Comparison of ENCODE assay signal across 9 cellular contexts in the genomic region with DNA sequence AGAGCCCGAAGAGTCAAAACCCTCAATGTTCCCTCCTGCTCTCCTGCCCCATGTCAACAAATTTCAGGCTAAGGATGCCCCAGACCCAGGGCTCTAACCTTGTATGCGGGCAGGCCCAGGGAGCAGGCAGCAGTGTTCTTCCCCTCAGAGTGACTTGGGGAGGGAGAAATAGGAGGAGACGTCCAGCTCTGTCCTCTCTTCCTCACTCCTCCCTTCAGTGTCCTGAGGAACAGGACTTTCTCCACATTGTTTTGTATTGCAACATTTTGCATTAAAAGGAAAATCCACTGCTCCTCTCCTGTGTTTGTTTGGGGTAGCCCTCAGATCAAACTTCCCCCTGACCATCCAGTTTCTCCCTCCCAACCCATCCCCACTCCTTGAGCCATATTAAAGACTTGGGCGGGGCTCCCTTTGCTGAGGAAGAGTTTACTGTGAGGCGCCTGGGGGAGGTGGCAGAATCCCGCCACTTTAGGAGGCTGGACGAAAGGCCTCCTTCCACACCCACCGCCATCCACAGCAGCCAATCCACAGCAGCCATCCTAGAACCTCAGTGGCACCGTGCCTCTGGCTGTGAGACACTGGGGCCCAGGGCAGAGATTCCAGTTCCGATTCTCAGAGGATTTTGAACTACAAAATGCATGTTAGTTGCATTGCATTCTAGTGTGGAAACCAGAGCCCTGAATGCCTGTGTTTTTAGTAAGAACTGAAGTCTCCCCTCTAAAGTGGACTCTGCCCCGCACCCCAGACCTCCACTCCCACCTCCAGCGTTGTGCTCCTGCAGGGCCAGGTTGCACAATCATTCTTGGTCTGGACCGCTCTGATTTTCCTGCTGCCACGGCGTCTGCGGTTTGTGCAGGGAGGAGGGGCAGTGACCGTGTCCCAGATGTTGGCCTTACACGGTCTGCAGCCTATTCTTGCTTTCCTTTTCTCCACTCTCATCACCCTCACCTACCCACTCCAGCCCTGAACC. TPM values are rescaled to one million over a fixed set of nuclear protein-coding genes. Genes with fewer than 3 reads are reported as not detected.
DNase-seq lines count a peak whose midpoint lies in the region; ATAC-seq and TF ChIP-seq lines count a peak whose summit lies in the region.
"Had no signal": no experiment of that assay in that cellular context is flagged by ENCODE, and none has a peak within 500 bp of the region (broad histone marks: within the 10 kb centered on the region; RNA-seq: fewer than 3 reads in every experiment).

No MANE protein-coding gene starts in this region.

- H3K27ac ChIP-seq in SK-N-SH (ENCODE audit: low read depth in 2 of 2, low read length in 1 of 2) = peak overlapping the region in 1 of 2 experiments; percentile 17; a peak in 1 of 4 replicates

- H3K9me3 Mint-ChIP-seq in stimulated activated naive B cell treated with anti-CD40 and anti-IgM and Interleukin-4, amounts not matched to agents 10 μg/mL and 1 μg/mL and 100 μg/mL, for 72 hours = peaks cover 0 to 2% of the 10 kb centered on the region in 2 donors

- WGBS in SK-N-SH (ENCODE audit: low lambda C conversion rate) = 55% methylated on average over 13 of the region's 18 CpGs

- H3K36me3 ChIP-seq in SK-N-SH (replicated peaks in 1 of 2; ENCODE audit: control insufficient read depth in 1 of 2, insufficient read depth in 2 of 2, low read length in 1 of 2) = no peaks in the 10 kb centered on the region

- H3K27me3 Mint-ChIP-seq in stimulated activated naive B cell treated with anti-CD40 and anti-IgM and Interleukin-4, amounts not matched to agents 10 μg/mL and 1 μg/mL and 100 μg/mL, for 72 hours = peaks cover 0 to 4% of the 10 kb centered on the region in 2 donors

- peaks cover 2 to 4% of the 10 kb centered on the region in 2 donors for H3K36me3 Mint-ChIP-seq in stimulated activated naive B cell treated with anti-CD40 and anti-IgM and Interleukin-4, amounts not matched to agents 10 μg/mL and 1 μg/mL and 100 μg/mL, for 72 hours

- no peak for TF ChIP-seq CTCF in SK-N-SH (IDR thresholded peaks at IDR 0.05)

- H3K9ac ChIP-seq in SK-N-SH = no peak overlapping the region

- CTCF ChIA-PET in SK-N-SH (lab: Yijun Ruan, JAX) = interaction anchor here (0.9 to 7.9 kb wide), 4 partner anchors 52 to 300 kb away, joined by 3 to 104 read pairs (median 10); no protein-coding TSS in a partner anchor

- no peaks in the 10 kb centered on the region for H3K9me2 ChIP-seq in SK-N-SH

- H4K20me1 ChIP-seq in SK-N-SH (ENCODE audit: insufficient read depth) = no peaks in the 10 kb centered on the region

- H3K4me3 Mint-ChIP-seq in stimulated activated naive B cell treated with anti-CD40 and anti-IgM and Interleukin-4, amounts not matched to agents 10 μg/mL and 1 μg/mL and 100 μg/mL, for 72 hours = peak overlapping the region in 1 of 2 donors; percentile 39

- ATAC-seq in stimulated activated naive B cell treated with anti-CD40 and anti-IgM and Interleukin-4, amounts not matched to agents 10 μg/mL and 1 μg/mL and 100 μg/mL, for 72 hours (replicated peaks) = no peak

- H3K4me1 ChIP-seq in SK-N-SH (ENCODE audit: control insufficient read depth in 1 of 2, insufficient read depth in 2 of 2, low read depth in 1 of 2, low read length in 1 of 2) = peaks cover 32 to 34% of the 10 kb centered on the region in 2 experiments

- peak; percentile 79 for DNase-seq in ELF-1 (ENCODE audit: low read depth, low spot score)
- peak; percentile 39 for DNase-seq in SK-N-SH
- DNase-seq in glomerular visceral epithelial cell (ENCODE audit: extremely low spot score) = peak; percentile 75
- DNase-seq in renal cortical epithelial cell (ENCODE audit: low read depth) = peak; percentile 79
- DNase-seq in cortex of kidney (lab: John Stamatoyannopoulos, UW) = no peak
- no peak for DNase-seq in activated CD8-positive, alpha-beta memory T cell treated with anti-CD3 and anti-CD28 coated beads for 24 hours
- no peak for DNase-seq in stimulated activated naive B cell treated with anti-CD40 and anti-IgM and Interleukin-4, amounts not matched to agents 10 μg/mL and 1 μg/mL and 100 μg/mL, for 72 hours
- no peak for DNase-seq in NCI-H1436 (lab: John Stamatoyannopoulos, UW)
- DNase-seq: NCI-H345 had no signal

- H3K27me3 ChIP-seq in SK-N-SH (ENCODE audit: insufficient read depth) = no peaks in the 10 kb centered on the region

- POLR2A ChIA-PET in SK-N-SH (lab: Yijun Ruan, JAX) = no interaction called here

- peak overlapping the region; percentile 69; the same call in 1 of the 2 replicates for H3K4me2 ChIP-seq in SK-N-SH

- TF ChIP-seq EP300 in SK-N-SH (IDR thresholded peaks at IDR 0.05; ENCODE audit: borderline replicate concordance in 1 of 2, low read depth in 1 of 2, low read length in 1 of 2) = peak in 1 of 2 experiments; percentile 43; a peak in 1 of 4 replicates

- H2AFZ ChIP-seq in SK-N-SH (ENCODE audit: low read depth) = no peak overlapping the region

- H3F3A ChIP-seq in SK-N-SH (replicated peaks; ENCODE audit: insufficient read depth) = peaks cover 16% of the 10 kb centered on the region

- H3K27ac Mint-ChIP-seq in stimulated activated naive B cell treated with anti-CD40 and anti-IgM and Interleukin-4, amounts not matched to agents 10 μg/mL and 1 μg/mL and 100 μg/mL, for 72 hours = no peak overlapping the region

- peaks cover 3 to 15% of the 10 kb centered on the region in 2 donors for H3K4me1 Mint-ChIP-seq in stimulated activated naive B cell treated with anti-CD40 and anti-IgM and Interleukin-4, amounts not matched to agents 10 μg/mL and 1 μg/mL and 100 μg/mL, for 72 hours

- no peak overlapping the region for H3K4me3 ChIP-seq in SK-N-SH (ENCODE audit: low read depth in 2 of 2, low read length in 1 of 2)

- H3K9me3 ChIP-seq in SK-N-SH = no peaks in the 10 kb centered on the region

- no peak for TF ChIP-seq RAD21 in SK-N-SH (IDR thresholded peaks at IDR 0.05; ENCODE audit: low read length)

- no peaks in the 10 kb centered on the region for H3K79me2 ChIP-seq in SK-N-SH (ENCODE audit: insufficient read depth)

TF ChIP-seq in SK-N-SH, 30 proteins besides CTCF, POLR2A, EP300 and RAD21:
- TF ChIP-seq CHD2 (IDR thresholded peaks at IDR 0.05; ENCODE audit: low read length, partially characterized antibody) (peak; percentile 49), TCF12 (IDR thresholded peaks at IDR 0.05) (peak; percentile 63), TEAD4 (IDR thresholded peaks at IDR 0.05; ENCODE audit: borderline replicate concordance, insufficient read depth) (no peak)
TF ChIP-seq in SK-N-SH: peak in this region for 2.

RNA-seq across cellular contexts. Expression of a gene that starts 3.0 kb away (rescaled TPM):
- 26.1 and 28.3 TPM in 2 replicates for polyA plus RNA-seq in SK-N-SH (2012; rRNA removed)
- 20.6 and 25.1 TPM in 2 replicates for polyA plus RNA-seq in SK-N-SH (2012; cell fraction: cytosol; rRNA removed)
- 13.4 and 19.7 TPM in 2 replicates for polyA plus RNA-seq in SK-N-SH (2012; cell fraction: nucleus; rRNA removed)
- total RNA-seq in renal cortical epithelial cell = 0.52 and 5.1 TPM in 2 replicates

RNA-seq across cellular contexts. Expression of a gene that starts 53.1 kb away (rescaled TPM):
- polyA plus RNA-seq in SK-N-SH (2012; rRNA removed) = 7.1 and 10.1 TPM in 2 replicates
- 7.2 and 8.1 TPM in 2 replicates for polyA plus RNA-seq in SK-N-SH (2012; cell fraction: cytosol; rRNA removed)
- polyA plus RNA-seq in SK-N-SH (2012; cell fraction: nucleus; rRNA removed) = 10.4 and 18.9 TPM in 2 replicates
- 20.8 and 51.0 TPM in 2 replicates for total RNA-seq in renal cortical epithelial cell

Comparison
In these comparisons a context has a peak if more than half of its experiments do, and no peak if none do; other contexts are left out.
1. DNase-seq: peak in ELF-1 (single experiment), SK-N-SH (single experiment), glomerular visceral epithelial cell (single experiment) and renal cortical epithelial cell (single experiment); none in cortex of kidney (single experiment), activated CD8-positive, alpha-beta memory T cell treated with anti-CD3 and anti-CD28 coated beads for 24 hours (single experiment), stimulated activated naive B cell treated with anti-CD40 and anti-IgM and Interleukin-4, amounts not matched to agents 10 μg/mL and 1 μg/mL and 100 μg/mL, for 72 hours (single experiment) and NCI-H1436 (single experiment).